In genomic region chr14:23121401-23121800, GRCh38 we compare ENCODE assay signal across 9 cellular contexts. TPM values are rescaled to one million over a fixed set of nuclear protein-coding genes. Genes with fewer than 3 reads are reported as not detected.
DNase-seq lines count a peak whose midpoint lies in the region; ATAC-seq, FAIRE-seq and TF ChIP-seq lines count a peak whose summit lies in the region.
"Had no signal": no experiment of that assay in that cellular context is flagged by ENCODE, and none has a peak within 500 bp of the region (broad histone marks: within the 10 kb centered on the region; RNA-seq: fewer than 3 reads in every experiment).

No MANE protein-coding gene starts in this region.

- H3K9me3 ChIP-seq in esophagus squamous epithelium (no peaks in the 10 kb centered on the region), pancreas (no peaks in the 10 kb centered on the region)
- H3K9me3 ChIP-seq: upper lobe of left lung had no signal

- H3K27ac ChIP-seq in esophagus squamous epithelium (peak overlapping the region in 3 of 4 donors; percentile 18 to 54 (median 51)), pancreas (no peak overlapping the region)

- H3K4me3 ChIP-seq in esophagus squamous epithelium (no peak overlapping the region), pancreas (no peak overlapping the region)
- H3K4me3 ChIP-seq: upper lobe of left lung had no signal

- intact Hi-C loops in esophagus squamous epithelium (cut with DNase I) (loop anchor here (2.0 kb wide), 1 partner anchor 65 kb away; no protein-coding TSS in a partner anchor), pancreas (cut with DNase I) (loop anchor here in 2 of 3 donors (2.0 to 10.0 kb wide), 2 partner anchors 63 to 67 kb away; partner anchors contain the start of gene SLC7A8 (in 1 of the 2))

- WGBS in esophagus squamous epithelium, 2 donors: 46 to 61% methylated on average over 6 of the region's 6 CpGs
- 35 to 44% methylated on average over 6 of the region's 6 CpGs for WGBS in pancreas, 2 donors

- peaks cover 0 to 4% (median 0%) of the 10 kb centered on the region in 3 donors for H3K36me3 ChIP-seq in esophagus squamous epithelium
- no peaks in the 10 kb centered on the region for H3K36me3 ChIP-seq in pancreas

- DNase-seq in NAMALWA (ENCODE audit: low spot score): peak; percentile 24
- no peak for DNase-seq in esophagus squamous epithelium (lab: John Stamatoyannopoulos, UW)
- peak in 3 of 6 donors; percentile 38 to 55 (median 42) for DNase-seq in pancreas
- DNase-seq in NOMO-1 treated with DMSO at 0.1 percent for 48 hours (lab: John Stamatoyannopoulos, UW; ENCODE audit: unreplicated experiment): no peak
- no peak for DNase-seq in NCI-H187 treated with DMSO at 0.1 percent for 48 hours (lab: John Stamatoyannopoulos, UW)

- ATAC-seq in GM18511 (IDR thresholded peaks at IDR 0.05; ENCODE audit: unreplicated experiment) (peak; percentile 68), pancreas (peak; percentile 47 to 79 (median 57)), GM19035 (IDR thresholded peaks at IDR 0.05; ENCODE audit: unreplicated experiment) (no peak), HG03571 (IDR thresholded peaks at IDR 0.05; ENCODE audit: unreplicated experiment) (no peak)

- TF ChIP-seq CTCF in esophagus squamous epithelium (IDR thresholded peaks at IDR 0.05) (no peak), pancreas (IDR thresholded peaks at IDR 0.05) (no peak)

- H3K27me3 ChIP-seq in esophagus squamous epithelium (peaks cover 0 to 6% (median 0%) of the 10 kb centered on the region in 4 donors), pancreas (no peaks in the 10 kb centered on the region)
- H3K27me3 ChIP-seq: upper lobe of left lung had no signal

- FAIRE-seq in pancreas (lab: Jason Lieb, UNC): no peak

- H3K4me1 ChIP-seq in esophagus squamous epithelium (peaks cover 0 to 47% (median 19%) of the 10 kb centered on the region in 3 donors), pancreas (peaks cover 0 to 12% (median 4%) of the 10 kb centered on the region in 3 donors)

- TF ChIP-seq POLR2A in esophagus squamous epithelium (IDR thresholded peaks at IDR 0.05): no peak

RNA-seq across cellular contexts. Expression of gene CEBPE, which starts 2.3 kb away (rescaled TPM):
- total RNA-seq in esophagus squamous epithelium (not detected), pancreas (not detected)
- not detected for polyA plus RNA-seq in pancreas

RNA-seq across cellular contexts. Expression of gene CIROP, which starts 16.6 kb away (rescaled TPM):
- under 1 TPM in 1 of 4 donors, not detected in 3; 0.38 TPM for total RNA-seq in esophagus squamous epithelium
- not detected for total RNA-seq in pancreas
- polyA plus RNA-seq in pancreas: not detected
- total RNA-seq: upper lobe of left lung had no signal

RNA-seq across cellular contexts. Expression of gene C14orf119, which starts 26.1 kb away (rescaled TPM):
- total RNA-seq in esophagus squamous epithelium (10 to 100 TPM; 17.5 to 42.0 (median 31.0) TPM), pancreas (10 to 100 TPM in 4 of 6 donors, 1 to 10 TPM in 2; 7.5 to 22.7 (median 13.6) TPM)
- polyA plus RNA-seq in pancreas: 10 to 100 TPM; 10.4 to 20.8 TPM

RNA-seq across cellular contexts. Expression of gene ACIN1, which starts 26.5 kb away (rescaled TPM):
- total RNA-seq in esophagus squamous epithelium (100 to 1,000 TPM in 1 of 4 donors, 10 to 100 TPM in 3; 51.4 to 107 (median 83.0) TPM), pancreas (100 to 1,000 TPM in 1 of 6 donors, 10 to 100 TPM in 5; 43.1 to 106 (median 55.9) TPM)
- polyA plus RNA-seq in pancreas: 100 to 1,000 TPM; 134 to 152 TPM

Comparison
In these comparisons a context has a peak if more than half of its experiments do, and no peak if none do; other contexts are left out.
1. ATAC-seq: peak in GM18511 (single experiment) and pancreas (4 of 4); none in GM19035 (single experiment) and HG03571 (single experiment).
2. H3K27ac ChIP-seq: peak in esophagus squamous epithelium (3 of 4); none in pancreas (0 of 4).